In the genomic region with DNA sequence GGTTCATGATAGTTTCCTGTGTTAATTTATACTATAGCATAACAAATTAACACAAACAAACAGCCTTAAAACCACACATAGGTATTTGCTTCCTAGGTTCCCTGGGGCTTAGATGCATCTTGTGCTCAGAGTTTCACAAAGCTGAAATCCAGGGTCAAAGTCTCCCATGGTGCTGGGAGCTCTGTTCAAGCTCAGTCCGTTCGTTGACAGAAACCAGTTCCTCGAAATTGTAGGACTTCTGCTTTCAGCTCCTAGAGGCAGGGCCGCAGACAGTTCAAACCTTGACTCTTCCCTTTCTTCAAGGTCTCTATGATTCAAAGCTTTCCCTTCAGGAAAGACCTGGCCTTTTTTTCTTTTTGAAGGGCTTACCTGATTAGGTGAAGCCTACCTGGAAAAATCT, we compare ENCODE assay signal across 2 cellular contexts.
TF ChIP-seq lines count a peak whose summit lies in the region.

No MANE protein-coding gene starts in this region.

TF ChIP-seq in HepG2, 621 proteins besides CTCF, POLR2A, EP300 and RAD21:
- TF ChIP-seq, protein P1, sequence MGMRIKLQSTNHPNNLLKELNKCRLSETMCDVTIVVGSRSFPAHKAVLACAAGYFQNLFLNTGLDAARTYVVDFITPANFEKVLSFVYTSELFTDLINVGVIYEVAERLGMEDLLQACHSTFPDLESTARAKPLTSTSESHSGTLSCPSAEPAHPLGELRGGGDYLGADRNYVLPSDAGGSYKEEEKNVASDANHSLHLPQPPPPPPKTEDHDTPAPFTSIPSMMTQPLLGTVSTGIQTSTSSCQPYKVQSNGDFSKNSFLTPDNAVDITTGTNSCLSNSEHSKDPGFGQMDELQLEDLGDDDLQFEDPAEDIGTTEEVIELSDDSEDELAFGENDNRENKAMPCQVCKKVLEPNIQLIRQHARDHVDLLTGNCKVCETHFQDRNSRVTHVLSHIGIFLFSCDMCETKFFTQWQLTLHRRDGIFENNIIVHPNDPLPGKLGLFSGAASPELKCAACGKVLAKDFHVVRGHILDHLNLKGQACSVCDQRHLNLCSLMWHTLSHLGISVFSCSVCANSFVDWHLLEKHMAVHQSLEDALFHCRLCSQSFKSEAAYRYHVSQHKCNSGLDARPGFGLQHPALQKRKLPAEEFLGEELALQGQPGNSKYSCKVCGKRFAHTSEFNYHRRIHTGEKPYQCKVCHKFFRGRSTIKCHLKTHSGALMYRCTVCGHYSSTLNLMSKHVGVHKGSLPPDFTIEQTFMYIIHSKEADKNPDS (CRISPR knock-in tag; IDR thresholded peaks at IDR 0.05) = no peak
- TF ChIP-seq ZMYM2 (CRISPR knock-in tag; IDR thresholded peaks at IDR 0.05) = no peak
- no peak for TF ChIP-seq ZNF703 (CRISPR knock-in tag; IDR thresholded peaks at IDR 0.05; ENCODE audit: borderline replicate concordance)
- TF ChIP-seq ZNF432 (CRISPR knock-in tag; IDR thresholded peaks at IDR 0.05; ENCODE audit: borderline replicate concordance) = no peak

TF ChIP-seq in WTC11, 78 proteins besides CTCF, POLR2A, EP300 and RAD21 (continued from another document):
- TF ChIP-seq, protein P2, sequence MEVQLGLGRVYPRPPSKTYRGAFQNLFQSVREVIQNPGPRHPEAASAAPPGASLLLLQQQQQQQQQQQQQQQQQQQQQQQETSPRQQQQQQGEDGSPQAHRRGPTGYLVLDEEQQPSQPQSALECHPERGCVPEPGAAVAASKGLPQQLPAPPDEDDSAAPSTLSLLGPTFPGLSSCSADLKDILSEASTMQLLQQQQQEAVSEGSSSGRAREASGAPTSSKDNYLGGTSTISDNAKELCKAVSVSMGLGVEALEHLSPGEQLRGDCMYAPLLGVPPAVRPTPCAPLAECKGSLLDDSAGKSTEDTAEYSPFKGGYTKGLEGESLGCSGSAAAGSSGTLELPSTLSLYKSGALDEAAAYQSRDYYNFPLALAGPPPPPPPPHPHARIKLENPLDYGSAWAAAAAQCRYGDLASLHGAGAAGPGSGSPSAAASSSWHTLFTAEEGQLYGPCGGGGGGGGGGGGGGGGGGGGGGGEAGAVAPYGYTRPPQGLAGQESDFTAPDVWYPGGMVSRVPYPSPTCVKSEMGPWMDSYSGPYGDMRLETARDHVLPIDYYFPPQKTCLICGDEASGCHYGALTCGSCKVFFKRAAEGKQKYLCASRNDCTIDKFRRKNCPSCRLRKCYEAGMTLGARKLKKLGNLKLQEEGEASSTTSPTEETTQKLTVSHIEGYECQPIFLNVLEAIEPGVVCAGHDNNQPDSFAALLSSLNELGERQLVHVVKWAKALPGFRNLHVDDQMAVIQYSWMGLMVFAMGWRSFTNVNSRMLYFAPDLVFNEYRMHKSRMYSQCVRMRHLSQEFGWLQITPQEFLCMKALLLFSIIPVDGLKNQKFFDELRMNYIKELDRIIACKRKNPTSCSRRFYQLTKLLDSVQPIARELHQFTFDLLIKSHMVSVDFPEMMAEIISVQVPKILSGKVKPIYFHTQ (CRISPR knock-in tag; IDR thresholded peaks at IDR 0.05) = no peak
- no peak for TF ChIP-seq FOXJ3 (CRISPR knock-in tag; IDR thresholded peaks at IDR 0.05; ENCODE audit: borderline replicate concordance)
- no peak for TF ChIP-seq CREB1 (CRISPR knock-in tag; IDR thresholded peaks at IDR 0.05)
- no peak for TF ChIP-seq ESRRA (CRISPR knock-in tag; IDR thresholded peaks at IDR 0.05; ENCODE audit: borderline replicate concordance)
- TF ChIP-seq SOX15 (CRISPR knock-in tag; IDR thresholded peaks at IDR 0.05) = no peak
- TF ChIP-seq, protein P3, sequence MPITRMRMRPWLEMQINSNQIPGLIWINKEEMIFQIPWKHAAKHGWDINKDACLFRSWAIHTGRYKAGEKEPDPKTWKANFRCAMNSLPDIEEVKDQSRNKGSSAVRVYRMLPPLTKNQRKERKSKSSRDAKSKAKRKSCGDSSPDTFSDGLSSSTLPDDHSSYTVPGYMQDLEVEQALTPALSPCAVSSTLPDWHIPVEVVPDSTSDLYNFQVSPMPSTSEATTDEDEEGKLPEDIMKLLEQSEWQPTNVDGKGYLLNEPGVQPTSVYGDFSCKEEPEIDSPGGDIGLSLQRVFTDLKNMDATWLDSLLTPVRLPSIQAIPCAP (CRISPR knock-in tag; IDR thresholded peaks at IDR 0.05) = no peak
- TF ChIP-seq, protein P4, sequence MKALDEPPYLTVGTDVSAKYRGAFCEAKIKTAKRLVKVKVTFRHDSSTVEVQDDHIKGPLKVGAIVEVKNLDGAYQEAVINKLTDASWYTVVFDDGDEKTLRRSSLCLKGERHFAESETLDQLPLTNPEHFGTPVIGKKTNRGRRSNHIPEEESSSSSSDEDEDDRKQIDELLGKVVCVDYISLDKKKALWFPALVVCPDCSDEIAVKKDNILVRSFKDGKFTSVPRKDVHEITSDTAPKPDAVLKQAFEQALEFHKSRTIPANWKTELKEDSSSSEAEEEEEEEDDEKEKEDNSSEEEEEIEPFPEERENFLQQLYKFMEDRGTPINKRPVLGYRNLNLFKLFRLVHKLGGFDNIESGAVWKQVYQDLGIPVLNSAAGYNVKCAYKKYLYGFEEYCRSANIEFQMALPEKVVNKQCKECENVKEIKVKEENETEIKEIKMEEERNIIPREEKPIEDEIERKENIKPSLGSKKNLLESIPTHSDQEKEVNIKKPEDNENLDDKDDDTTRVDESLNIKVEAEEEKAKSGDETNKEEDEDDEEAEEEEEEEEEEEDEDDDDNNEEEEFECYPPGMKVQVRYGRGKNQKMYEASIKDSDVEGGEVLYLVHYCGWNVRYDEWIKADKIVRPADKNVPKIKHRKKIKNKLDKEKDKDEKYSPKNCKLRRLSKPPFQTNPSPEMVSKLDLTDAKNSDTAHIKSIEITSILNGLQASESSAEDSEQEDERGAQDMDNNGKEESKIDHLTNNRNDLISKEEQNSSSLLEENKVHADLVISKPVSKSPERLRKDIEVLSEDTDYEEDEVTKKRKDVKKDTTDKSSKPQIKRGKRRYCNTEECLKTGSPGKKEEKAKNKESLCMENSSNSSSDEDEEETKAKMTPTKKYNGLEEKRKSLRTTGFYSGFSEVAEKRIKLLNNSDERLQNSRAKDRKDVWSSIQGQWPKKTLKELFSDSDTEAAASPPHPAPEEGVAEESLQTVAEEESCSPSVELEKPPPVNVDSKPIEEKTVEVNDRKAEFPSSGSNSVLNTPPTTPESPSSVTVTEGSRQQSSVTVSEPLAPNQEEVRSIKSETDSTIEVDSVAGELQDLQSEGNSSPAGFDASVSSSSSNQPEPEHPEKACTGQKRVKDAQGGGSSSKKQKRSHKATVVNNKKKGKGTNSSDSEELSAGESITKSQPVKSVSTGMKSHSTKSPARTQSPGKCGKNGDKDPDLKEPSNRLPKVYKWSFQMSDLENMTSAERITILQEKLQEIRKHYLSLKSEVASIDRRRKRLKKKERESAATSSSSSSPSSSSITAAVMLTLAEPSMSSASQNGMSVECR (CRISPR knock-in tag; IDR thresholded peaks at IDR 0.05; ENCODE audit: borderline replicate concordance) = no peak
- TF ChIP-seq, protein P5, sequence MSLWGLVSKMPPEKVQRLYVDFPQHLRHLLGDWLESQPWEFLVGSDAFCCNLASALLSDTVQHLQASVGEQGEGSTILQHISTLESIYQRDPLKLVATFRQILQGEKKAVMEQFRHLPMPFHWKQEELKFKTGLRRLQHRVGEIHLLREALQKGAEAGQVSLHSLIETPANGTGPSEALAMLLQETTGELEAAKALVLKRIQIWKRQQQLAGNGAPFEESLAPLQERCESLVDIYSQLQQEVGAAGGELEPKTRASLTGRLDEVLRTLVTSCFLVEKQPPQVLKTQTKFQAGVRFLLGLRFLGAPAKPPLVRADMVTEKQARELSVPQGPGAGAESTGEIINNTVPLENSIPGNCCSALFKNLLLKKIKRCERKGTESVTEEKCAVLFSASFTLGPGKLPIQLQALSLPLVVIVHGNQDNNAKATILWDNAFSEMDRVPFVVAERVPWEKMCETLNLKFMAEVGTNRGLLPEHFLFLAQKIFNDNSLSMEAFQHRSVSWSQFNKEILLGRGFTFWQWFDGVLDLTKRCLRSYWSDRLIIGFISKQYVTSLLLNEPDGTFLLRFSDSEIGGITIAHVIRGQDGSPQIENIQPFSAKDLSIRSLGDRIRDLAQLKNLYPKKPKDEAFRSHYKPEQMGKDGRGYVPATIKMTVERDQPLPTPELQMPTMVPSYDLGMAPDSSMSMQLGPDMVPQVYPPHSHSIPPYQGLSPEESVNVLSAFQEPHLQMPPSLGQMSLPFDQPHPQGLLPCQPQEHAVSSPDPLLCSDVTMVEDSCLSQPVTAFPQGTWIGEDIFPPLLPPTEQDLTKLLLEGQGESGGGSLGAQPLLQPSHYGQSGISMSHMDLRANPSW (CRISPR knock-in tag; conservative IDR thresholded peaks at IDR 0.05; ENCODE audit: low read depth) = no peak
- TF ChIP-seq MYBL2 (CRISPR knock-in tag; IDR thresholded peaks at IDR 0.05) = no peak
- TF ChIP-seq, protein P6, sequence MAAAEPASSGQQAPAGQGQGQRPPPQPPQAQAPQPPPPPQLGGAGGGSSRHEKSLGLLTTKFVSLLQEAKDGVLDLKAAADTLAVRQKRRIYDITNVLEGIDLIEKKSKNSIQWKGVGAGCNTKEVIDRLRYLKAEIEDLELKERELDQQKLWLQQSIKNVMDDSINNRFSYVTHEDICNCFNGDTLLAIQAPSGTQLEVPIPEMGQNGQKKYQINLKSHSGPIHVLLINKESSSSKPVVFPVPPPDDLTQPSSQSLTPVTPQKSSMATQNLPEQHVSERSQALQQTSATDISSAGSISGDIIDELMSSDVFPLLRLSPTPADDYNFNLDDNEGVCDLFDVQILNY (CRISPR knock-in tag; IDR thresholded peaks at IDR 0.05) = no peak
- no peak for TF ChIP-seq ZNF423 (CRISPR knock-in tag; IDR thresholded peaks at IDR 0.05)
